ENCODE assay signal across 8 cellular contexts in the genomic region with DNA sequence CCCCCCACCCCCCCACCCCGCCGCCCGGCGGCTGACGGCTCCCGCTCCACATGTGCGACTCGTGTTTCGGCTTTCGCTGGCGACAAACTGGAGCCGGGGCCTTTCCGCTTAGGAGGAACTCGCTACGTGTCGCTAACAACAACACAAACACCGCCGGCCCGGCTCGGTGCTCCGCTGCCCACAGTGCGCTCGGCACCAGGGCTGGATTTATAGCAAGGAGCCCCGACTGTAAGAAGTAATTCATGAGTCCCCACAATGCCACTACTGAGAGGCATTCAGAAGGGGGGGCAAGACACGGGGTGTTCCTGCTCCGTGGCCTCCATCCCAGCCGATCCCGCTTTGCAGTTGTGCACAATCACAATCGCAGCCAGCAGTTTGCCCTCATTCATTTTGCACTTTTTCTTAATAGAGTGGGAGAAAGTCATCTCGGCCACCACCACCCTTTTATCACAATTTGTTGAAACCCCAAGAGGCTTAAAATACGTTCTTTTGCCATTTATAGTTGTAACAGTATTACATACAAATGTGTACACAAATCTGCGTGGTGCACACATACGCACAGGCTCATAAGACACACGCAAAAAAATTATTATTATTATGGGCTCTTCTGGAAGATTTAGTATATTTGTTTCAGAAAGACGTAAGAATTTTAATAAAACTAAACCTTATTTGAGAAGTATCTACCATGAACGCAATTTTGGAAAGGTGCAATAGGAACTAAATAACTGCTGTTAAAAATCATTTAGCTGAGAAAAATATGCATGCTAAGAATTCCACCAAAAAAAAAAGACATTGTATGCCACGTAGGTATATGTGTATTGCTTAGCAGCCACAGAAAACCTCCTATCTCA. TPM values are rescaled to one million over a fixed set of nuclear protein-coding genes. Genes with fewer than 3 reads are reported as not detected.
DNase-seq lines count a peak whose midpoint lies in the region; ATAC-seq and TF ChIP-seq lines count a peak whose summit lies in the region.

No MANE protein-coding gene starts in this region.

- no peaks in the 10 kb centered on the region for H3K36me3 ChIP-seq in esophagus squamous epithelium
- H3K36me3 ChIP-seq in CD8-positive, alpha-beta memory T cell (ENCODE audit: insufficient read depth, low read length): no peaks in the 10 kb centered on the region

- no peak for TF ChIP-seq POLR2A in NB4 (IDR thresholded peaks at IDR 0.05; ENCODE audit: extremely low read depth, insufficient read length)
- no peak for TF ChIP-seq POLR2A in esophagus squamous epithelium (IDR thresholded peaks at IDR 0.05)

- DNase-seq in EL: peak; percentile 45
- peak; percentile 62 for DNase-seq in NB4 (ENCODE audit: low read depth)
- no peak for DNase-seq in esophagus squamous epithelium (lab: John Stamatoyannopoulos, UW)
- DNase-seq in myocyte (ENCODE audit: low read depth): peak; percentile 58
- DNase-seq in CD8-positive, alpha-beta memory T cell: no peak
- DNase-seq in activated naive CD4-positive, alpha-beta T cell treated with anti-CD3 and anti-CD28 coated beads, Interleukin-2, amount 10 ng/mL, durations not matched to agents 7 days and 5 days: no peak

- ATAC-seq in HG03457 (IDR thresholded peaks at IDR 0.05; ENCODE audit: unreplicated experiment) (no peak), GM21737 (IDR thresholded peaks at IDR 0.05; ENCODE audit: unreplicated experiment) (no peak)

- peaks cover 33 to 91% of the 10 kb centered on the region in 2 donors for H3K27me3 Mint-ChIP-seq in CD8-positive, alpha-beta memory T cell
- H3K27me3 Mint-ChIP-seq in activated naive CD4-positive, alpha-beta T cell treated with anti-CD3 and anti-CD28 coated beads, Interleukin-2, amount 10 ng/mL, durations not matched to agents 7 days and 5 days: peaks cover 72% of the 10 kb centered on the region

- H3K27ac ChIP-seq in esophagus squamous epithelium: peak overlapping the region; percentile 49 to 87 (median 80)
- no peak overlapping the region for H3K27ac ChIP-seq in CD8-positive, alpha-beta memory T cell (ENCODE audit: low read depth, low read length)

- TF ChIP-seq CTCF in NB4 (IDR thresholded peaks at IDR 0.05; ENCODE audit: low read depth, low read length): no peak
- TF ChIP-seq CTCF in esophagus squamous epithelium (IDR thresholded peaks at IDR 0.05): no peak

- H3K4me3 ChIP-seq in NB4 (ENCODE audit: low read depth, low read length): peak overlapping the region; percentile 34
- H3K4me3 ChIP-seq in esophagus squamous epithelium: peak overlapping the region in 3 of 4 donors; percentile 17 to 57 (median 34)
- H3K4me3 ChIP-seq in CD8-positive, alpha-beta memory T cell (ENCODE audit: low read length): no peak overlapping the region

- peaks cover 0 to 69% (median 2%) of the 10 kb centered on the region in 4 donors for H3K27me3 ChIP-seq in esophagus squamous epithelium
- peaks cover 20% of the 10 kb centered on the region for H3K27me3 ChIP-seq in CD8-positive, alpha-beta memory T cell (ENCODE audit: insufficient read depth, low read length, poor library complexity, severe bottlenecking)

- H3K9me3 Mint-ChIP-seq in CD8-positive, alpha-beta memory T cell: no peaks in the 10 kb centered on the region
- H3K9me3 Mint-ChIP-seq in activated naive CD4-positive, alpha-beta T cell treated with anti-CD3 and anti-CD28 coated beads, Interleukin-2, amount 10 ng/mL, durations not matched to agents 7 days and 5 days: no peaks in the 10 kb centered on the region

- WGBS in esophagus squamous epithelium, 2 donors: 32 to 41% methylated on average over 13 of the region's 37 CpGs

- intact Hi-C loops in esophagus squamous epithelium (cut with DNase I): no loop called here

- peaks cover 8 to 55% (median 10%) of the 10 kb centered on the region in 3 donors for H3K4me1 ChIP-seq in esophagus squamous epithelium
- H3K4me1 ChIP-seq in CD8-positive, alpha-beta memory T cell (ENCODE audit: insufficient read depth, low read length): no peaks in the 10 kb centered on the region

- H3K4me3 Mint-ChIP-seq in CD8-positive, alpha-beta memory T cell: peak overlapping the region in 2 of 7 donors; percentile 13 to 39
- H3K4me3 Mint-ChIP-seq in activated naive CD4-positive, alpha-beta T cell treated with anti-CD3 and anti-CD28 coated beads, Interleukin-2, amount 10 ng/mL, durations not matched to agents 7 days and 5 days: no peak overlapping the region

- no peak overlapping the region for H3K27ac Mint-ChIP-seq in CD8-positive, alpha-beta memory T cell
- no peak overlapping the region for H3K27ac Mint-ChIP-seq in activated naive CD4-positive, alpha-beta T cell treated with anti-CD3 and anti-CD28 coated beads, Interleukin-2, amount 10 ng/mL, durations not matched to agents 7 days and 5 days

- no peaks in the 10 kb centered on the region for H3K9me3 ChIP-seq in esophagus squamous epithelium
- H3K9me3 ChIP-seq in CD8-positive, alpha-beta memory T cell (ENCODE audit: low read length): no peaks in the 10 kb centered on the region

- POLR2A ChIA-PET in CD8-positive, alpha-beta memory T cell (lab: Charles Lee): no interaction called here

- H3K36me3 Mint-ChIP-seq in CD8-positive, alpha-beta memory T cell: no peaks in the 10 kb centered on the region
- no peaks in the 10 kb centered on the region for H3K36me3 Mint-ChIP-seq in activated naive CD4-positive, alpha-beta T cell treated with anti-CD3 and anti-CD28 coated beads, Interleukin-2, amount 10 ng/mL, durations not matched to agents 7 days and 5 days

- CTCF ChIA-PET in CD8-positive, alpha-beta memory T cell (lab: Charles Lee): no interaction called here
- CTCF ChIA-PET in activated naive CD4-positive, alpha-beta T cell treated with anti-CD3 and anti-CD28 coated beads, Interleukin-2, amount 10 ng/mL, durations not matched to agents 7 days and 5 days (lab: Charles Lee): no interaction called here

- H3K4me1 Mint-ChIP-seq in CD8-positive, alpha-beta memory T cell: peaks cover 0 to 8% (median 4%) of the 10 kb centered on the region in 3 donors
- H3K4me1 Mint-ChIP-seq in activated naive CD4-positive, alpha-beta T cell treated with anti-CD3 and anti-CD28 coated beads, Interleukin-2, amount 10 ng/mL, durations not matched to agents 7 days and 5 days: peaks cover 9% of the 10 kb centered on the region

RNA-seq across cellular contexts. Expression of a gene that starts 48.1 kb away (rescaled TPM):
- total RNA-seq in esophagus squamous epithelium: 10 to 100 TPM in 2 of 4 donors, 1 to 10 TPM in 1, under 1 TPM in 1; 0.80 to 15.8 (median 7.0) TPM
- total RNA-seq in myocyte: 4.9 and 5.5 TPM in 2 replicates
- polyA plus RNA-seq in myocyte (2012): 7.0 TPM
- total RNA-seq in CD8-positive, alpha-beta memory T cell: under 1 TPM in 1 of 2 experiments, not detected in 1; 0.18 TPM
- polyA plus RNA-seq in CD8-positive, alpha-beta memory T cell: not detected

Comparison
In these comparisons a context has a peak if more than half of its experiments do, and no peak if none do; other contexts are left out.
1. DNase-seq: peak in EL (single experiment), NB4 (single experiment) and myocyte (single experiment); none in esophagus squamous epithelium (single experiment), CD8-positive, alpha-beta memory T cell (0 of 5) and activated naive CD4-positive, alpha-beta T cell treated with anti-CD3 and anti-CD28 coated beads, Interleukin-2, amount 10 ng/mL, durations not matched to agents 7 days and 5 days (single experiment).